Comparison of ENCODE assay signal across 9 cellular contexts in genomic region chr1:91712981-91713841, GRCh38.
A peak's percentile ranks its signal among the peaks of the same experiment; 100 is the strongest.
DNase-seq lines count a peak whose midpoint lies in the region; FAIRE-seq and TF ChIP-seq lines count a peak whose summit lies in the region.
"Had no signal": no experiment of that assay in that cellular context is flagged by ENCODE, and none has a peak within 500 bp of the region (broad histone marks: within the 10 kb centered on the region; RNA-seq: fewer than 3 reads in every experiment).

No MANE protein-coding gene starts in this region.

- H3K27ac Mint-ChIP-seq in Caco-2 (ENCODE audit: unreplicated experiment), result no peak overlapping the region

- DNase-seq in GM12864 (ENCODE audit: low read depth) (peak; percentile 26), H7 (peak; percentile 19), SIG-M5 treated with dmso at 0.1 percent for 504 hours (lab: John Stamatoyannopoulos, UW; ENCODE audit: unreplicated experiment) (peak; percentile 58), epithelial cell of proximal tubule (ENCODE audit: low read depth) (peak; percentile 53), prostate gland (ENCODE audit: low spot score) (no peak), Caco-2 (no peak), DMS79 treated with DMSO at 0.1 percent for 48 hours (lab: John Stamatoyannopoulos, UW) (no peak), RCC 7860 (ENCODE audit: low spot score) (no peak)

- WGBS in prostate gland, result 42% methylated on average over 15 of the region's 15 CpGs

- H3K4me3 ChIP-seq in GM12864 (ENCODE audit: low read depth, low read length), result no peak overlapping the region
- H3K4me3 ChIP-seq in H7 (ENCODE audit: insufficient read depth, low read depth, low read length), result no peak overlapping the region
- H3K4me3 ChIP-seq in epithelial cell of proximal tubule (ENCODE audit: low read depth, low read length), result no peak overlapping the region
- no peak overlapping the region for H3K4me3 ChIP-seq in prostate gland
- no peak overlapping the region for H3K4me3 ChIP-seq in Caco-2 (ENCODE audit: low read depth, low read length)

- peaks cover 6% of the 10 kb centered on the region for H3K36me3 Mint-ChIP-seq in Caco-2 (ENCODE audit: insufficient read depth, unreplicated experiment)

- intact Hi-C loops in prostate gland (cut with DNase I), result no loop called here
- intact Hi-C loops in Caco-2 (cut with micrococcal nuclease; ENCODE audit: unreplicated experiment), result no loop called here

- H3K4me1 ChIP-seq in prostate gland (replicated peaks) (no peaks in the 10 kb centered on the region), Caco-2 (0 out of 2 replicates have a peak, but pooled peaks cover 3% of the 10 kb centered on the region)

- TF ChIP-seq POLR2A in prostate gland (IDR thresholded peaks at IDR 0.05), result no peak

- peak overlapping the region; percentile 44 to 55 for H3K27ac ChIP-seq in prostate gland

- H3K36me3 ChIP-seq in H7 (replicated peaks; ENCODE audit: control insufficient read depth, insufficient read depth, low read length) (no peaks in the 10 kb centered on the region), prostate gland (no peaks in the 10 kb centered on the region), Caco-2 (ENCODE audit: control insufficient read depth, insufficient read depth, low read length) (no peaks in the 10 kb centered on the region; the same call in 1 of the 2 replicates)

- H3K4me1 Mint-ChIP-seq in Caco-2 (ENCODE audit: low read depth, unreplicated experiment), result no peaks in the 10 kb centered on the region

- no peaks in the 10 kb centered on the region for H3K9me3 Mint-ChIP-seq in Caco-2 (ENCODE audit: unreplicated experiment)

- CTCF ChIA-PET in Caco-2 (lab: Charles Lee), result no interaction called here

- no peaks in the 10 kb centered on the region for H3K9me3 ChIP-seq in prostate gland
- H3K9me3 ChIP-seq in Caco-2, result no peaks in the 10 kb centered on the region

- no peak for TF ChIP-seq CTCF in GM12864 (IDR thresholded peaks at IDR 0.05; ENCODE audit: low read depth, low read length, missing control alignments)
- TF ChIP-seq CTCF in epithelial cell of proximal tubule (conservative IDR thresholded peaks at IDR 0.05; ENCODE audit: low read depth, low read length), result no peak
- TF ChIP-seq CTCF in prostate gland (IDR thresholded peaks at IDR 0.05), result no peak
- no peak for TF ChIP-seq CTCF in Caco-2 (IDR thresholded peaks at IDR 0.05; ENCODE audit: insufficient read depth in 1 of 2, low read depth in 1 of 2, low read length in 1 of 2, severe bottlenecking in 1 of 2, unreplicated experiment in 1 of 2)

- FAIRE-seq in RCC 7860 (lab: Jason Lieb, UNC), result no peak
- FAIRE-seq: endothelial cell of umbilical vein had no signal

- BruUV-seq in Caco-2 (replicated peaks; lab: Mats Ljungman, UMichigan), result no TSS peak

- H3K27me3 Mint-ChIP-seq in Caco-2 (ENCODE audit: insufficient read depth, unreplicated experiment), result no peaks in the 10 kb centered on the region

- H3K4me3 Mint-ChIP-seq in Caco-2 (ENCODE audit: unreplicated experiment), result no peak overlapping the region

- no peaks in the 10 kb centered on the region for H3K27me3 ChIP-seq in H7 (ENCODE audit: control insufficient read depth, insufficient read depth, low read length)
- H3K27me3 ChIP-seq in prostate gland (replicated peaks; ENCODE audit: insufficient read depth), result no peaks in the 10 kb centered on the region
- H3K27me3 ChIP-seq in Caco-2 (replicated peaks; ENCODE audit: control insufficient read depth, insufficient read depth, low read length), result no peaks in the 10 kb centered on the region

- POLR2A ChIA-PET in Caco-2 (lab: Charles Lee), result no interaction called here

Comparison
In these comparisons a context has a peak if more than half of its experiments do, and no peak if none do; other contexts are left out.
1. DNase-seq: peak in GM12864 (single experiment), H7 (single experiment), SIG-M5 treated with dmso at 0.1 percent for 504 hours (single experiment) and epithelial cell of proximal tubule (single experiment); none in prostate gland (single experiment), Caco-2 (0 of 2), DMS79 treated with DMSO at 0.1 percent for 48 hours (single experiment) and RCC 7860 (single experiment).